21 cellular contexts compared by ENCODE assay signal in genomic region chr16:59342669-59343068, GRCh38.
"Had no signal": no experiment of that assay in that cellular context is flagged by ENCODE, and none has a peak within 500 bp of the region (broad histone marks: within the 10 kb centered on the region; RNA-seq: fewer than 3 reads in every experiment).

No MANE protein-coding gene starts in this region.

- H3K36me3 Mint-ChIP-seq: immature natural killer cell; naive thymus-derived CD4-positive, alpha-beta T cell had no signal

- H3K27ac Mint-ChIP-seq: immature natural killer cell; naive thymus-derived CD4-positive, alpha-beta T cell had no signal

- H3K4me1 ChIP-seq: gastrocnemius medialis, right atrium auricular region, sigmoid colon, stomach, transverse colon had no signal

- H3K9me3 ChIP-seq: gastrocnemius medialis, right atrium auricular region, sigmoid colon, stomach, thoracic aorta, transverse colon had no signal

- H3K27ac ChIP-seq: coronary artery, gastrocnemius medialis, right atrium auricular region, sigmoid colon, skin epidermis, stomach, thoracic aorta, transverse colon had no signal

- H3K4me3 Mint-ChIP-seq: immature natural killer cell; naive thymus-derived CD4-positive, alpha-beta T cell; neural crest cell had no signal

- ATAC-seq: esophagus mucosa; gastrocnemius medialis; left cardiac atrium; left ventricle myocardium superior; naive thymus-derived CD4-positive, alpha-beta T cell had no signal

- H3K27me3 Mint-ChIP-seq: naive thymus-derived CD4-positive, alpha-beta T cell had no signal

- H3K9me3 Mint-ChIP-seq: neural crest cell had no signal

- FAIRE-seq: kidney had no signal

- H3K27me3 ChIP-seq: gastrocnemius medialis, right atrium auricular region, sigmoid colon, stomach, transverse colon had no signal

- H3K4me3 ChIP-seq: coronary artery, gastrocnemius medialis, lung, right atrium auricular region, sigmoid colon, skin epidermis, stomach, thoracic aorta, transverse colon had no signal

- DNase-seq: effector CD4-positive, alpha-beta T cell; gastrocnemius medialis; glutamatergic neuron; immature natural killer cell; kidney; left cardiac atrium; left ventricle myocardium superior; naive thymus-derived CD4-positive, alpha-beta T cell; posterior cingulate gyrus; sigmoid colon; stimulated activated naive CD4-positive, alpha-beta T cell; stomach; substantia nigra; transverse colon had no signal

- H3K36me3 ChIP-seq: gastrocnemius medialis, right atrium auricular region, sigmoid colon, stomach, thoracic aorta, transverse colon had no signal

- H3K4me1 Mint-ChIP-seq: immature natural killer cell; naive thymus-derived CD4-positive, alpha-beta T cell had no signal
